In the genomic region with DNA sequence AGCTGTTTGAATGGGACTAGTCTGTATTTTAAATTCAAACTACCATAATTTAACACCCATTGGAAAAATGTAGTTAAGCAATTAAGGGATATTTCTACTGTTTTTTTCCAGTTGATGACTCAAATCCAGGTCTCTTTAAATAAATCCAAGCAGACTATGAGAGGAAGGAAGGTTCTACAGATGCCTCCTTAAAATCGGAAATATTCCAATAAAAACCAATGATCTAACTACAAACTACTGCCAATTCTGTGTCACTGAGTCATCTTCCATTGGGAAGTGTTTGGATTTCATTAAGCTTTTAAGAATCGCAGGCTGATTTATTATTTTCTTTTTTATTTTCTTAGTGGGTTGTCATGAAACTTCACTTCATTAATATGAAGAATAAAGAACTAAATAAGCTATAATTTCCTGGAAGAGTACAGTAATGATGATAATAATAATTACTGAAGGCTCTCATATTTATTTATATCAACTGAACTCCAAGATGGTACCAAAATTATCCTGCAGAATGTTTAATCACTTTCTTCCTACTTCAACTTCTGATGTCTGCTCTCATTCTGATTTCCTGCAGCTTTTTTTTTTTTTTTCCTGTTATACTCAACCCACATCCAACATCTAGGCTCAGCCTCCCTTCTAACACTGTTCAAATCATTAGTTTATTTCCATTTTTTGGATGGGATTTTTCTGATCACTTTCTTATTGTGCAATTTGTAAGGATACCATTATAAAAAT, we compare ENCODE assay signal across 19 cellular contexts.
A peak's percentile ranks its signal among the peaks of the same experiment; 100 is the strongest.
DNase-seq lines count a peak whose midpoint lies in the region; ATAC-seq and TF ChIP-seq lines count a peak whose summit lies in the region.
"Had no signal": no experiment of that assay in that cellular context is flagged by ENCODE, and none has a peak within 500 bp of the region (broad histone marks: within the 10 kb centered on the region; RNA-seq: fewer than 3 reads in every experiment).

No MANE protein-coding gene starts in this region.

- H3K4me1 Mint-ChIP-seq in chondrocyte (ENCODE audit: low read depth) = peaks cover 74% of the 10 kb centered on the region
- H3K4me1 Mint-ChIP-seq: CD4-positive, CD25-positive, alpha-beta regulatory T cell; neural crest cell; stimulated activated memory B cell treated with anti-CD40 and anti-IgM and Interleukin-4, amounts not matched to agents 10 μg/mL and 1 μg/mL and 100 μg/mL, for 72 hours had no signal

- peaks cover 10% of the 10 kb centered on the region for H3K9me3 Mint-ChIP-seq in chondrocyte (ENCODE audit: low read depth)
- H3K9me3 Mint-ChIP-seq: activated naive CD4-positive, alpha-beta T cell treated with anti-CD3 and anti-CD28 coated beads, Interleukin-2, amount 50 U/mL, for 72 hours; neural crest cell; stimulated activated memory B cell treated with anti-CD40 and anti-IgM and Interleukin-4, amounts not matched to agents 10 μg/mL and 1 μg/mL and 100 μg/mL, for 72 hours had no signal

- peak overlapping the region; percentile 57 for H3K27ac Mint-ChIP-seq in chondrocyte (ENCODE audit: unreplicated experiment)
- H3K27ac Mint-ChIP-seq: activated naive CD4-positive, alpha-beta T cell treated with anti-CD3 and anti-CD28 coated beads, Interleukin-2, amount 50 U/mL, for 72 hours; CD4-positive, CD25-positive, alpha-beta regulatory T cell; stimulated activated memory B cell treated with anti-CD40 and anti-IgM and Interleukin-4, amounts not matched to agents 10 μg/mL and 1 μg/mL and 100 μg/mL, for 72 hours; WTC11 had no signal

- no peaks in the 10 kb centered on the region for H3K36me3 Mint-ChIP-seq in chondrocyte (ENCODE audit: low read depth)
- H3K36me3 Mint-ChIP-seq: activated naive CD4-positive, alpha-beta T cell treated with anti-CD3 and anti-CD28 coated beads, Interleukin-2, amount 50 U/mL, for 72 hours; CD4-positive, CD25-positive, alpha-beta regulatory T cell; stimulated activated memory B cell treated with anti-CD40 and anti-IgM and Interleukin-4, amounts not matched to agents 10 μg/mL and 1 μg/mL and 100 μg/mL, for 72 hours; WTC11 had no signal

- DNase-seq in HS-5 (ENCODE audit: low read depth) = peak; percentile 59
- no peak for DNase-seq in chondrocyte (ENCODE audit: low spot score)
- no peak for DNase-seq in left ventricle myocardium inferior
- no peak for DNase-seq in activated CD4-positive, alpha-beta T cell treated with anti-CD3 and anti-CD28 coated beads for 1 hour
- DNase-seq in NCI-H2081 treated with DMSO at 0.1 percent for 48 hours (lab: John Stamatoyannopoulos, UW) = no peak
- DNase-seq: activated T-cell treated with anti-CD3 and anti-CD28 coated beads, Interleukin-2, amount 50 U/mL, for 48 hours; CD4-positive, CD25-positive, alpha-beta regulatory T cell; DMS53; midbrain; NCI-H69; tibial artery had no signal

- no peak for ATAC-seq in GM21529 (IDR thresholded peaks at IDR 0.05; ENCODE audit: unreplicated experiment)
- no peak for ATAC-seq in HG03354 (IDR thresholded peaks at IDR 0.05; ENCODE audit: poor library complexity, severe bottlenecking, unreplicated experiment)
- ATAC-seq: activated naive CD4-positive, alpha-beta T cell treated with anti-CD3 and anti-CD28 coated beads, Interleukin-2, amount 50 U/mL, for 72 hours; stimulated activated memory B cell treated with anti-CD40 and anti-IgM and Interleukin-4, amounts not matched to agents 10 μg/mL and 1 μg/mL and 100 μg/mL, for 72 hours; WTC11 had no signal

- H3K4me3 ChIP-seq in ACC112 (ENCODE audit: low read depth, low read length) (no peak overlapping the region), left ventricle myocardium inferior (no peak overlapping the region)
- H3K4me3 ChIP-seq: SJSA1, tibial artery had no signal

- H3K9me3 ChIP-seq in left ventricle myocardium inferior (replicated peaks) = no peaks in the 10 kb centered on the region
- H3K9me3 ChIP-seq: SJSA1, tibial artery had no signal

- H3K27me3 ChIP-seq in ACC112 (ENCODE audit: insufficient read depth, low read length) (no peaks in the 10 kb centered on the region), left ventricle myocardium inferior (ENCODE audit: low read depth) (no peaks in the 10 kb centered on the region)
- H3K27me3 ChIP-seq: SJSA1, tibial artery had no signal

- H2AFZ ChIP-seq in ACC112 (ENCODE audit: low read length, unreplicated experiment) = no peak overlapping the region

- intact Hi-C loops in left ventricle myocardium inferior (cut with micrococcal nuclease) = no loop called here

- no peak overlapping the region for H3K4me3 Mint-ChIP-seq in chondrocyte (ENCODE audit: unreplicated experiment)
- H3K4me3 Mint-ChIP-seq: CD4-positive, CD25-positive, alpha-beta regulatory T cell; neural crest cell; stimulated activated memory B cell treated with anti-CD40 and anti-IgM and Interleukin-4, amounts not matched to agents 10 μg/mL and 1 μg/mL and 100 μg/mL, for 72 hours; WTC11 had no signal

- H3K27ac ChIP-seq in ACC112 (ENCODE audit: low read depth, low read length) (peak overlapping the region; percentile 36; the same call in 1 of the 2 replicates), left ventricle myocardium inferior (replicated peaks) (peak overlapping the region; percentile 55)
- H3K27ac ChIP-seq: SJSA1 had no signal

- TF ChIP-seq CTCF in chondrocyte (IDR thresholded peaks at IDR 0.05) (no peak), left ventricle myocardium inferior (IDR thresholded peaks at IDR 0.05; ENCODE audit: borderline replicate concordance) (no peak)

- no peaks in the 10 kb centered on the region for H3K27me3 Mint-ChIP-seq in chondrocyte (ENCODE audit: low read depth)
- H3K27me3 Mint-ChIP-seq: CD4-positive, CD25-positive, alpha-beta regulatory T cell had no signal

- H3K4me1 ChIP-seq in ACC112 (ENCODE audit: control insufficient read depth, insufficient read depth, low read length, unreplicated experiment) (peaks cover 42% of the 10 kb centered on the region), left ventricle myocardium inferior (no peaks in the 10 kb centered on the region)
- H3K4me1 ChIP-seq: SJSA1 had no signal

- H3K36me3 ChIP-seq in ACC112 (ENCODE audit: insufficient read depth, low read length) = no peaks in the 10 kb centered on the region
- no peaks in the 10 kb centered on the region for H3K36me3 ChIP-seq in left ventricle myocardium inferior
- H3K36me3 ChIP-seq: SJSA1, tibial artery had no signal

- no peaks in the 10 kb centered on the region for H3K79me2 ChIP-seq in ACC112 (ENCODE audit: control insufficient read depth, insufficient read depth, low read length, unreplicated experiment)
